In the genomic region with DNA sequence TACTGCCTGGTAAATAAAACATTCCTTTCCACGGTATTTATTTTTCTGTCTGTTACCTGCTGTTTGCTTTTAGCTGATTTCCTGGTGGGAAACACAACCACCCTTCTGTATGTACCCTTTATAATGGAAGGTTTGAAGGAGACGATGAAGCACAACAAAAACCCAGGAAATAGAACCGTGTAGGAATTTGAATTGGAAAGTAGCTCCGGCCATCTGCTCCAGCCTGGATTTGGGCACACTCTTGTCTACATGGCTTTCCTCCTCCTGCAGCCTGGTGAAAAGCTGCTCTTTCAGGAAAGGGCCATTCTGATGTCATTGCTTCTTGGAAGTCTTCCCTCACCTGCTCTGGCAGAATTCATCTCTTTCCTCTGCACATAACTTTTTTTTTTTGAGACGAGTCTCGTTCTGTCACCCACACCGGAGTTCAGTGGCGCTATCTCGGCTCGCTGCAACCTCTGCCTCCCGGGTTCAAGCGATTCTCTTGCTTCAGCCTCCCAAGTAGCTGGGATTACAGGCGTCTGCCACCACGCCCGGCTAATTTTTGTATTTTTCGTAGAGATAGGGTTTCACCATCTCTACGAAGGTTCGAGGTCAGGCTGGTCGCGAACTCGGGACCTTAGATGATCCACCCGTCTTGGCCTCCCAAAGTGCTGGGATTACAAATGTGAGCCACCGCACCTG, we compare ENCODE assay signal across 1 cellular context.
TF ChIP-seq lines count a peak whose summit lies in the region.

No MANE protein-coding gene starts in this region.

TF ChIP-seq in HepG2, 621 proteins besides CTCF, POLR2A, EP300 and RAD21 (continues in another document):
- TF ChIP-seq YEATS2 (CRISPR knock-in tag; IDR thresholded peaks at IDR 0.05; ENCODE audit: borderline replicate concordance) (no peak), ZNF460 (CRISPR knock-in tag; IDR thresholded peaks at IDR 0.05; ENCODE audit: borderline replicate concordance) (peak; percentile 45; the same call in 1 of the 2 replicates), ZKSCAN8 (CRISPR knock-in tag; IDR thresholded peaks at IDR 0.05; ENCODE audit: borderline replicate concordance) (no peak), MTA1 (CRISPR knock-in tag; IDR thresholded peaks at IDR 0.05; ENCODE audit: borderline replicate concordance) (no peak), SMARCE1 (IDR thresholded peaks at IDR 0.05; ENCODE audit: borderline replicate concordance) (no peak), ETV6 (CRISPR knock-in tag; conservative IDR thresholded peaks at IDR 0.05) (no peak), ARNTL (CRISPR knock-in tag; IDR thresholded peaks at IDR 0.05) (no peak), ELF3 (CRISPR knock-in tag; IDR thresholded peaks at IDR 0.05) (peak; percentile 57; the same call in 1 of the 2 replicates), HOXD1 (CRISPR knock-in tag; IDR thresholded peaks at IDR 0.05) (no peak), RBM39 (IDR thresholded peaks at IDR 0.05; ENCODE audit: low read depth, low read length, poor library complexity, severe bottlenecking) (no peak), JUND (CRISPR knock-in tag; IDR thresholded peaks at IDR 0.05) (no peak), PAWR (CRISPR knock-in tag; IDR thresholded peaks at IDR 0.05; ENCODE audit: borderline replicate concordance) (no peak), SIX4 (CRISPR knock-in tag; IDR thresholded peaks at IDR 0.05) (no peak), FLYWCH1 (CRISPR knock-in tag; IDR thresholded peaks at IDR 0.05) (no peak), SMAD9 (CRISPR knock-in tag; IDR thresholded peaks at IDR 0.05) (no peak), ZSCAN29 (CRISPR knock-in tag; conservative IDR thresholded peaks at IDR 0.05) (0 out of 2 replicates have a peak, but pooled peaks have one; percentile 51), ZNF326 (CRISPR knock-in tag; IDR thresholded peaks at IDR 0.05; ENCODE audit: borderline replicate concordance) (no peak), GFI1 (CRISPR knock-in tag; IDR thresholded peaks at IDR 0.05; ENCODE audit: borderline replicate concordance) (peak; percentile 67; the same call in 1 of the 2 replicates), HHEX (CRISPR knock-in tag; IDR thresholded peaks at IDR 0.05) (no peak), MATR3 (CRISPR knock-in tag; IDR thresholded peaks at IDR 0.05) (no peak), MLLT10 (CRISPR knock-in tag; IDR thresholded peaks at IDR 0.05) (no peak), PAF1 (CRISPR knock-in tag; IDR thresholded peaks at IDR 0.05) (no peak), ADNP (CRISPR knock-in tag; IDR thresholded peaks at IDR 0.05) (no peak), RNF2 (conservative IDR thresholded peaks at IDR 0.05; ENCODE audit: low read depth) (no peak), MEF2D (CRISPR knock-in tag; IDR thresholded peaks at IDR 0.05) (no peak), SAP130 (CRISPR knock-in tag; IDR thresholded peaks at IDR 0.05; ENCODE audit: low read depth) (0 out of 2 replicates have a peak, but pooled peaks have one; percentile 13), ZNF256 (CRISPR knock-in tag; conservative IDR thresholded peaks at IDR 0.05) (no peak), ZNF549 (CRISPR knock-in tag; IDR thresholded peaks at IDR 0.05) (no peak), TBX2 (CRISPR knock-in tag; IDR thresholded peaks at IDR 0.05; ENCODE audit: borderline replicate concordance) (no peak), NFIC (IDR thresholded peaks at IDR 0.05; ENCODE audit: low read length) (0 out of 2 replicates have a peak, but pooled peaks have one; percentile 2), HOXA3 (CRISPR knock-in tag; IDR thresholded peaks at IDR 0.05) (no peak), FOXC1 (CRISPR knock-in tag; IDR thresholded peaks at IDR 0.05; ENCODE audit: borderline replicate concordance) (no peak), AHR (CRISPR knock-in tag; IDR thresholded peaks at IDR 0.05) (no peak), ZNF772 (CRISPR knock-in tag; IDR thresholded peaks at IDR 0.05) (no peak), SAFB2 (CRISPR knock-in tag; IDR thresholded peaks at IDR 0.05; ENCODE audit: borderline replicate concordance, low read depth) (no peak), ZNF451 (CRISPR knock-in tag; IDR thresholded peaks at IDR 0.05) (no peak), ZNF577 (CRISPR knock-in tag; IDR thresholded peaks at IDR 0.05; ENCODE audit: borderline replicate concordance, low read depth) (no peak), GZF1 (CRISPR knock-in tag; IDR thresholded peaks at IDR 0.05) (no peak), ZBTB38 (CRISPR knock-in tag; IDR thresholded peaks at IDR 0.05) (peak; percentile 70)
- TF ChIP-seq, protein P1, sequence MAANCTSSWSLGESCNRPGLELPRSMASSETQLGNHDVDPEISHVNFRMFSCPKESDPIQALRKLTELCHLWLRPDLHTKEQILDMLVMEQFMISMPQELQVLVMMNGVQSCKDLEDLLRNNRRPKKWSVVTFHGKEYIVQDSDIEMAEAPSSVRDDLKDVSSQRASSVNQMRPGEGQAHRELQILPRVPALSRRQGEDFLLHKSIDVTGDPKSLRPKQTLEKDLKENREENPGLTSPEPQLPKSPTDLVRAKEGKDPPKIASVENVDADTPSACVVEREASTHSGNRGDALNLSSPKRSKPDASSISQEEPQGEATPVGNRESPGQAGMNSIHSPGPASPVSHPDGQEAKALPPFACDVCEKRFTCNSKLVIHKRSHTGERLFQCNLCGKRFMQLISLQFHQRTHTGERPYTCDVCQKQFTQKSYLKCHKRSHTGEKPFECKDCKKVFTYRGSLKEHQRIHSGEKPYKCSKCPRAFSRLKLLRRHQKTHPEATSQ (CRISPR knock-in tag; IDR thresholded peaks at IDR 0.05; ENCODE audit: borderline replicate concordance), result no peak
- TF ChIP-seq, protein P2, sequence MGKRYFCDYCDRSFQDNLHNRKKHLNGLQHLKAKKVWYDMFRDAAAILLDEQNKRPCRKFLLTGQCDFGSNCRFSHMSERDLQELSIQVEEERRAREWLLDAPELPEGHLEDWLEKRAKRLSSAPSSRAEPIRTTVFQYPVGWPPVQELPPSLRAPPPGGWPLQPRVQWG (CRISPR knock-in tag; IDR thresholded peaks at IDR 0.05; ENCODE audit: borderline replicate concordance, low read depth), result no peak
- TF ChIP-seq, protein P3, sequence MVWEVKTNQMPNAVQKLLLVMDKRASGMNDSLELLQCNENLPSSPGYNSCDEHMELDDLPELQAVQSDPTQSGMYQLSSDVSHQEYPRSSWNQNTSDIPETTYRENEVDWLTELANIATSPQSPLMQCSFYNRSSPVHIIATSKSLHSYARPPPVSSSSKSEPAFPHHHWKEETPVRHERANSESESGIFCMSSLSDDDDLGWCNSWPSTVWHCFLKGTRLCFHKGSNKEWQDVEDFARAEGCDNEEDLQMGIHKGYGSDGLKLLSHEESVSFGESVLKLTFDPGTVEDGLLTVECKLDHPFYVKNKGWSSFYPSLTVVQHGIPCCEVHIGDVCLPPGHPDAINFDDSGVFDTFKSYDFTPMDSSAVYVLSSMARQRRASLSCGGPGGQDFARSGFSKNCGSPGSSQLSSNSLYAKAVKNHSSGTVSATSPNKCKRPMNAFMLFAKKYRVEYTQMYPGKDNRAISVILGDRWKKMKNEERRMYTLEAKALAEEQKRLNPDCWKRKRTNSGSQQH (CRISPR knock-in tag; IDR thresholded peaks at IDR 0.05; ENCODE audit: low read depth), result no peak
- TF ChIP-seq, protein P4, sequence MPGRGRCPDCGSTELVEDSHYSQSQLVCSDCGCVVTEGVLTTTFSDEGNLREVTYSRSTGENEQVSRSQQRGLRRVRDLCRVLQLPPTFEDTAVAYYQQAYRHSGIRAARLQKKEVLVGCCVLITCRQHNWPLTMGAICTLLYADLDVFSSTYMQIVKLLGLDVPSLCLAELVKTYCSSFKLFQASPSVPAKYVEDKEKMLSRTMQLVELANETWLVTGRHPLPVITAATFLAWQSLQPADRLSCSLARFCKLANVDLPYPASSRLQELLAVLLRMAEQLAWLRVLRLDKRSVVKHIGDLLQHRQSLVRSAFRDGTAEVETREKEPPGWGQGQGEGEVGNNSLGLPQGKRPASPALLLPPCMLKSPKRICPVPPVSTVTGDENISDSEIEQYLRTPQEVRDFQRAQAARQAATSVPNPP (CRISPR knock-in tag; IDR thresholded peaks at IDR 0.05), result no peak
- TF ChIP-seq, protein P5, sequence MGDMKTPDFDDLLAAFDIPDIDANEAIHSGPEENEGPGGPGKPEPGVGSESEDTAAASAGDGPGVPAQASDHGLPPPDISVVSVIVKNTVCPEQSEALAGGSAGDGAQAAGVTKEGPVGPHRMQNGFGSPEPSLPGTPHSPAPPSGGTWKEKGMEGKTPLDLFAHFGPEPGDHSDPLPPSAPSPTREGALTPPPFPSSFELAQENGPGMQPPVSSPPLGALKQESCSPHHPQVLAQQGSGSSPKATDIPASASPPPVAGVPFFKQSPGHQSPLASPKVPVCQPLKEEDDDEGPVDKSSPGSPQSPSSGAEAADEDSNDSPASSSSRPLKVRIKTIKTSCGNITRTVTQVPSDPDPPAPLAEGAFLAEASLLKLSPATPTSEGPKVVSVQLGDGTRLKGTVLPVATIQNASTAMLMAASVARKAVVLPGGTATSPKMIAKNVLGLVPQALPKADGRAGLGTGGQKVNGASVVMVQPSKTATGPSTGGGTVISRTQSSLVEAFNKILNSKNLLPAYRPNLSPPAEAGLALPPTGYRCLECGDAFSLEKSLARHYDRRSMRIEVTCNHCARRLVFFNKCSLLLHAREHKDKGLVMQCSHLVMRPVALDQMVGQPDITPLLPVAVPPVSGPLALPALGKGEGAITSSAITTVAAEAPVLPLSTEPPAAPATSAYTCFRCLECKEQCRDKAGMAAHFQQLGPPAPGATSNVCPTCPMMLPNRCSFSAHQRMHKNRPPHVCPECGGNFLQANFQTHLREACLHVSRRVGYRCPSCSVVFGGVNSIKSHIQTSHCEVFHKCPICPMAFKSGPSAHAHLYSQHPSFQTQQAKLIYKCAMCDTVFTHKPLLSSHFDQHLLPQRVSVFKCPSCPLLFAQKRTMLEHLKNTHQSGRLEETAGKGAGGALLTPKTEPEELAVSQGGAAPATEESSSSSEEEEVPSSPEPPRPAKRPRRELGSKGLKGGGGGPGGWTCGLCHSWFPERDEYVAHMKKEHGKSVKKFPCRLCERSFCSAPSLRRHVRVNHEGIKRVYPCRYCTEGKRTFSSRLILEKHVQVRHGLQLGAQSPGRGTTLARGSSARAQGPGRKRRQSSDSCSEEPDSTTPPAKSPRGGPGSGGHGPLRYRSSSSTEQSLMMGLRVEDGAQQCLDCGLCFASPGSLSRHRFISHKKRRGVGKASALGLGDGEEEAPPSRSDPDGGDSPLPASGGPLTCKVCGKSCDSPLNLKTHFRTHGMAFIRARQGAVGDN (CRISPR knock-in tag; IDR thresholded peaks at IDR 0.05), result peak; percentile 23; the same call in 1 of the 2 replicates
- TF ChIP-seq, protein P6, sequence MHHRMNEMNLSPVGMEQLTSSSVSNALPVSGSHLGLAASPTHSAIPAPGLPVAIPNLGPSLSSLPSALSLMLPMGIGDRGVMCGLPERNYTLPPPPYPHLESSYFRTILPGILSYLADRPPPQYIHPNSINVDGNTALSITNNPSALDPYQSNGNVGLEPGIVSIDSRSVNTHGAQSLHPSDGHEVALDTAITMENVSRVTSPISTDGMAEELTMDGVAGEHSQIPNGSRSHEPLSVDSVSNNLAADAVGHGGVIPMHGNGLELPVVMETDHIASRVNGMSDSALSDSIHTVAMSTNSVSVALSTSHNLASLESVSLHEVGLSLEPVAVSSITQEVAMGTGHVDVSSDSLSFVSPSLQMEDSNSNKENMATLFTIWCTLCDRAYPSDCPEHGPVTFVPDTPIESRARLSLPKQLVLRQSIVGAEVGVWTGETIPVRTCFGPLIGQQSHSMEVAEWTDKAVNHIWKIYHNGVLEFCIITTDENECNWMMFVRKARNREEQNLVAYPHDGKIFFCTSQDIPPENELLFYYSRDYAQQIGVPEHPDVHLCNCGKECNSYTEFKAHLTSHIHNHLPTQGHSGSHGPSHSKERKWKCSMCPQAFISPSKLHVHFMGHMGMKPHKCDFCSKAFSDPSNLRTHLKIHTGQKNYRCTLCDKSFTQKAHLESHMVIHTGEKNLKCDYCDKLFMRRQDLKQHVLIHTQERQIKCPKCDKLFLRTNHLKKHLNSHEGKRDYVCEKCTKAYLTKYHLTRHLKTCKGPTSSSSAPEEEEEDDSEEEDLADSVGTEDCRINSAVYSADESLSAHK (CRISPR knock-in tag; IDR thresholded peaks at IDR 0.05; ENCODE audit: borderline replicate concordance), result no peak
- TF ChIP-seq, protein P7, sequence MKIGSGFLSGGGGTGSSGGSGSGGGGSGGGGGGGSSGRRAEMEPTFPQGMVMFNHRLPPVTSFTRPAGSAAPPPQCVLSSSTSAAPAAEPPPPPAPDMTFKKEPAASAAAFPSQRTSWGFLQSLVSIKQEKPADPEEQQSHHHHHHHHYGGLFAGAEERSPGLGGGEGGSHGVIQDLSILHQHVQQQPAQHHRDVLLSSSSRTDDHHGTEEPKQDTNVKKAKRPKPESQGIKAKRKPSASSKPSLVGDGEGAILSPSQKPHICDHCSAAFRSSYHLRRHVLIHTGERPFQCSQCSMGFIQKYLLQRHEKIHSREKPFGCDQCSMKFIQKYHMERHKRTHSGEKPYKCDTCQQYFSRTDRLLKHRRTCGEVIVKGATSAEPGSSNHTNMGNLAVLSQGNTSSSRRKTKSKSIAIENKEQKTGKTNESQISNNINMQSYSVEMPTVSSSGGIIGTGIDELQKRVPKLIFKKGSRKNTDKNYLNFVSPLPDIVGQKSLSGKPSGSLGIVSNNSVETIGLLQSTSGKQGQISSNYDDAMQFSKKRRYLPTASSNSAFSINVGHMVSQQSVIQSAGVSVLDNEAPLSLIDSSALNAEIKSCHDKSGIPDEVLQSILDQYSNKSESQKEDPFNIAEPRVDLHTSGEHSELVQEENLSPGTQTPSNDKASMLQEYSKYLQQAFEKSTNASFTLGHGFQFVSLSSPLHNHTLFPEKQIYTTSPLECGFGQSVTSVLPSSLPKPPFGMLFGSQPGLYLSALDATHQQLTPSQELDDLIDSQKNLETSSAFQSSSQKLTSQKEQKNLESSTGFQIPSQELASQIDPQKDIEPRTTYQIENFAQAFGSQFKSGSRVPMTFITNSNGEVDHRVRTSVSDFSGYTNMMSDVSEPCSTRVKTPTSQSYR (CRISPR knock-in tag; IDR thresholded peaks at IDR 0.05; ENCODE audit: borderline replicate concordance), result no peak
- TF ChIP-seq, protein P8, sequence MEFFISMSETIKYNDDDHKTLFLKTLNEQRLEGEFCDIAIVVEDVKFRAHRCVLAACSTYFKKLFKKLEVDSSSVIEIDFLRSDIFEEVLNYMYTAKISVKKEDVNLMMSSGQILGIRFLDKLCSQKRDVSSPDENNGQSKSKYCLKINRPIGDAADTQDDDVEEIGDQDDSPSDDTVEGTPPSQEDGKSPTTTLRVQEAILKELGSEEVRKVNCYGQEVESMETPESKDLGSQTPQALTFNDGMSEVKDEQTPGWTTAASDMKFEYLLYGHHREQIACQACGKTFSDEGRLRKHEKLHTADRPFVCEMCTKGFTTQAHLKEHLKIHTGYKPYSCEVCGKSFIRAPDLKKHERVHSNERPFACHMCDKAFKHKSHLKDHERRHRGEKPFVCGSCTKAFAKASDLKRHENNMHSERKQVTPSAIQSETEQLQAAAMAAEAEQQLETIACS (CRISPR knock-in tag; IDR thresholded peaks at IDR 0.05), result 0 out of 2 replicates have a peak, but pooled peaks have one; percentile 24
- TF ChIP-seq, protein P9, sequence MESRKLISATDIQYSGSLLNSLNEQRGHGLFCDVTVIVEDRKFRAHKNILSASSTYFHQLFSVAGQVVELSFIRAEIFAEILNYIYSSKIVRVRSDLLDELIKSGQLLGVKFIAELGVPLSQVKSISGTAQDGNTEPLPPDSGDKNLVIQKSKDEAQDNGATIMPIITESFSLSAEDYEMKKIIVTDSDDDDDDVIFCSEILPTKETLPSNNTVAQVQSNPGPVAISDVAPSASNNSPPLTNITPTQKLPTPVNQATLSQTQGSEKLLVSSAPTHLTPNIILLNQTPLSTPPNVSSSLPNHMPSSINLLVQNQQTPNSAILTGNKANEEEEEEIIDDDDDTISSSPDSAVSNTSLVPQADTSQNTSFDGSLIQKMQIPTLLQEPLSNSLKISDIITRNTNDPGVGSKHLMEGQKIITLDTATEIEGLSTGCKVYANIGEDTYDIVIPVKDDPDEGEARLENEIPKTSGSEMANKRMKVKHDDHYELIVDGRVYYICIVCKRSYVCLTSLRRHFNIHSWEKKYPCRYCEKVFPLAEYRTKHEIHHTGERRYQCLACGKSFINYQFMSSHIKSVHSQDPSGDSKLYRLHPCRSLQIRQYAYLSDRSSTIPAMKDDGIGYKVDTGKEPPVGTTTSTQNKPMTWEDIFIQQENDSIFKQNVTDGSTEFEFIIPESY (CRISPR knock-in tag; IDR thresholded peaks at IDR 0.05), result 0 out of 2 replicates have a peak, but pooled peaks have one; percentile 11
